ENCODE assay signal across 14 cellular contexts in genomic region chr21:42473495-42474042, GRCh38. TPM values are rescaled to one million over a fixed set of nuclear protein-coding genes. Genes with fewer than 3 reads are reported as not detected.
A peak's percentile ranks its signal among the peaks of the same experiment; 100 is the strongest.
DNase-seq lines count a peak whose midpoint lies in the region; ATAC-seq and TF ChIP-seq lines count a peak whose summit lies in the region.
"Had no signal": no experiment of that assay in that cellular context is flagged by ENCODE, and none has a peak within 500 bp of the region (broad histone marks: within the 10 kb centered on the region; RNA-seq: fewer than 3 reads in every experiment).

No MANE protein-coding gene starts in this region.

- no peaks in the 10 kb centered on the region for H3K36me3 ChIP-seq in ACC112 (ENCODE audit: insufficient read depth, low read length)
- H3K36me3 ChIP-seq in OCI-LY3 (replicated peaks; ENCODE audit: low read depth, low read length): no peaks in the 10 kb centered on the region
- no peaks in the 10 kb centered on the region for H3K36me3 ChIP-seq in duodenal mucosa (ENCODE audit: control insufficient read depth in 1 of 2, insufficient read depth in 2 of 2, low read length in 2 of 2)
- H3K36me3 ChIP-seq in mucosa of stomach (ENCODE audit: control insufficient read depth, insufficient read depth, low read length): no peaks in the 10 kb centered on the region
- H3K36me3 ChIP-seq: lower lobe of right lung had no signal

- intact Hi-C loops in posterior cingulate gyrus (cut with DNase I): no loop called here

- H3K79me2 ChIP-seq in ACC112 (ENCODE audit: control insufficient read depth, insufficient read depth, low read length, unreplicated experiment): no peaks in the 10 kb centered on the region
- H3K79me2 ChIP-seq in OCI-LY3 (ENCODE audit: low read length): no peaks in the 10 kb centered on the region

- no peak for ATAC-seq in GM21576 (IDR thresholded peaks at IDR 0.05; ENCODE audit: unreplicated experiment)
- no peak for ATAC-seq in activated T-cell treated with anti-CD3 and anti-CD28 coated beads, Interleukin-2, amount 50 U/mL, for 4 hours

- no peaks in the 10 kb centered on the region for H4K20me1 ChIP-seq in OCI-LY3 (ENCODE audit: insufficient read depth, low read length)

- no peak overlapping the region for H3K4me3 Mint-ChIP-seq in activated T-cell treated with anti-CD3 and anti-CD28 coated beads, Interleukin-2, amount 50 U/mL, for 4 hours
- H3K4me3 Mint-ChIP-seq: activated CD4-positive, alpha-beta T cell treated with anti-CD3 and anti-CD28 coated beads for 36 hours had no signal

- H3K4me3 ChIP-seq in ACC112 (ENCODE audit: low read depth, low read length): no peak overlapping the region
- no peak overlapping the region for H3K4me3 ChIP-seq in OCI-LY3 (ENCODE audit: low read length)
- H3K4me3 ChIP-seq in duodenal mucosa (ENCODE audit: low read depth in 1 of 2, low read length in 2 of 2): peak overlapping the region in 1 of 2 donors; percentile 44
- no peak overlapping the region for H3K4me3 ChIP-seq in mucosa of stomach (ENCODE audit: low read length)
- H3K4me3 ChIP-seq: lower lobe of right lung had no signal

- no peak for DNase-seq in stimulated activated CD4-positive, alpha-beta T cell treated with anti-CD3 and anti-CD28 coated beads, Interleukin-1b, Interleukin-23, amount 100 ng/mL, for 48 hours
- no peak for DNase-seq in activated T-cell treated with anti-CD3 and anti-CD28 coated beads, Interleukin-2, amount 50 U/mL, for 4 hours
- DNase-seq in posterior cingulate gyrus: no peak
- DNase-seq: activated CD4-positive, alpha-beta T cell treated with anti-CD3 and anti-CD28 coated beads for 36 hours; activated gamma-delta T cell treated with Interleukin-2 at 50 U/mL for 16 hours; amniotic stem cell; lower lobe of right lung; NCI-H1092; RPMI8226 had no signal

- H3K27ac ChIP-seq in ACC112 (ENCODE audit: low read depth, low read length) (no peak overlapping the region), OCI-LY3 (ENCODE audit: low read length) (no peak overlapping the region), duodenal mucosa (ENCODE audit: low read depth, low read length) (peak overlapping the region; percentile 22)
- H3K27ac ChIP-seq: lower lobe of right lung had no signal

- no peaks in the 10 kb centered on the region for H3K36me3 Mint-ChIP-seq in activated T-cell treated with anti-CD3 and anti-CD28 coated beads, Interleukin-2, amount 50 U/mL, for 4 hours (ENCODE audit: insufficient read depth)

- TF ChIP-seq CTCF in OCI-LY3 (IDR thresholded peaks at IDR 0.05; ENCODE audit: low read depth, low read length): no peak

- H3K4me2 ChIP-seq in OCI-LY3 (ENCODE audit: low read length): peak overlapping the region; percentile 83

- peak overlapping the region; percentile 47 for H2AFZ ChIP-seq in ACC112 (ENCODE audit: low read length, unreplicated experiment)
- no peak overlapping the region for H2AFZ ChIP-seq in OCI-LY3 (ENCODE audit: low read depth, low read length)

- H3K4me1 ChIP-seq in ACC112 (ENCODE audit: control insufficient read depth, insufficient read depth, low read length, unreplicated experiment) (peaks cover 14% of the 10 kb centered on the region), OCI-LY3 (ENCODE audit: low read length) (peaks cover 88% of the 10 kb centered on the region), duodenal mucosa (ENCODE audit: control insufficient read depth in 1 of 2, insufficient read depth in 2 of 2, low read length in 2 of 2) (peaks cover 32 to 37% of the 10 kb centered on the region in 2 donors), mucosa of stomach (ENCODE audit: control insufficient read depth, insufficient read depth, low read length) (peaks cover 31% of the 10 kb centered on the region)
- H3K4me1 ChIP-seq: lower lobe of right lung had no signal

- peaks cover 5% of the 10 kb centered on the region for H3K27me3 Mint-ChIP-seq in activated T-cell treated with anti-CD3 and anti-CD28 coated beads, Interleukin-2, amount 50 U/mL, for 4 hours (ENCODE audit: low read depth)

- H3K4me1 Mint-ChIP-seq in activated T-cell treated with anti-CD3 and anti-CD28 coated beads, Interleukin-2, amount 50 U/mL, for 4 hours (ENCODE audit: low read depth): no peaks in the 10 kb centered on the region

- H3K9ac ChIP-seq in OCI-LY3 (ENCODE audit: low read length) (no peak overlapping the region), duodenal mucosa (ENCODE audit: low read depth in 1 of 2, low read length in 2 of 2) (peak overlapping the region in 1 of 2 donors; percentile 36), mucosa of stomach (ENCODE audit: low read length) (peak overlapping the region; percentile 42)

- no peaks in the 10 kb centered on the region for H3K9me3 Mint-ChIP-seq in activated T-cell treated with anti-CD3 and anti-CD28 coated beads, Interleukin-2, amount 50 U/mL, for 4 hours

- H3K9me3 ChIP-seq in OCI-LY3 (ENCODE audit: insufficient read depth, low read length) (no peaks in the 10 kb centered on the region), duodenal mucosa (ENCODE audit: control insufficient read depth in 1 of 2, low read length in 2 of 2) (no peaks in the 10 kb centered on the region), mucosa of stomach (ENCODE audit: control insufficient read depth, low read length) (no peaks in the 10 kb centered on the region)
- H3K9me3 ChIP-seq: lower lobe of right lung had no signal

- H3K27me3 ChIP-seq in ACC112 (ENCODE audit: insufficient read depth, low read length) (peaks cover 14% of the 10 kb centered on the region), OCI-LY3 (ENCODE audit: low read depth, low read length) (no peaks in the 10 kb centered on the region), duodenal mucosa (ENCODE audit: control insufficient read depth in 1 of 2, insufficient read depth in 2 of 2, low read length in 2 of 2) (no peaks in the 10 kb centered on the region), mucosa of stomach (ENCODE audit: control insufficient read depth, insufficient read depth, low read length) (no peaks in the 10 kb centered on the region)

RNA-seq across cellular contexts. Expression of gene RSPH1, which starts 22.5 kb away (rescaled TPM):
- total RNA-seq in activated T-cell treated with anti-CD3 and anti-CD28 coated beads, Interleukin-2, amount 50 U/mL, for 4 hours: not detected

RNA-seq across cellular contexts. Expression of gene SLC37A1, which starts 40.1 kb away (rescaled TPM):
- 10 to 100 TPM; 16.3 to 22.1 (median 20.2) TPM for total RNA-seq in activated T-cell treated with anti-CD3 and anti-CD28 coated beads, Interleukin-2, amount 50 U/mL, for 4 hours
